10 cellular contexts compared by ENCODE assay signal in genomic region chr15:74129411-74130088, GRCh38. TPM values are rescaled to one million over a fixed set of nuclear protein-coding genes. Genes with fewer than 3 reads are reported as not detected.
DNase-seq lines count a peak whose midpoint lies in the region; ATAC-seq and FAIRE-seq lines count a peak whose summit lies in the region.
"Had no signal": no experiment of that assay in that cellular context is flagged by ENCODE, and none has a peak within 500 bp of the region (broad histone marks: within the 10 kb centered on the region; RNA-seq: fewer than 3 reads in every experiment).

No MANE protein-coding gene starts in this region.

- H3K27ac Mint-ChIP-seq in activated naive CD8-positive, alpha-beta T cell = no peak overlapping the region
- no peak overlapping the region for H3K27ac Mint-ChIP-seq in activated naive CD8-positive, alpha-beta T cell treated with anti-CD3 and anti-CD28 coated beads for 36 hours
- no peak overlapping the region for H3K27ac Mint-ChIP-seq in activated T-helper 17 cell treated with anti-CD3 and anti-CD28 coated beads, Interleukin-2, amount 50 U/mL, for 72 hours

- no peaks in the 10 kb centered on the region for H3K36me3 ChIP-seq in iPS-20b (ENCODE audit: insufficient read depth, low read depth, low read length)
- H3K36me3 ChIP-seq in stomach smooth muscle (ENCODE audit: control insufficient read depth in 2 of 2, insufficient read depth in 2 of 2, low read length in 2 of 2) = no peaks in the 10 kb centered on the region

- H3K27me3 Mint-ChIP-seq in activated naive CD8-positive, alpha-beta T cell = peaks cover 32% of the 10 kb centered on the region
- peaks cover 95% of the 10 kb centered on the region for H3K27me3 Mint-ChIP-seq in activated naive CD8-positive, alpha-beta T cell treated with anti-CD3 and anti-CD28 coated beads for 36 hours
- H3K27me3 Mint-ChIP-seq in activated T-helper 17 cell treated with anti-CD3 and anti-CD28 coated beads, Interleukin-2, amount 50 U/mL, for 72 hours = peaks cover 52% of the 10 kb centered on the region

- FAIRE-seq in HTR-8/SVneo (lab: Jason Lieb, UNC) = no peak

- H3K9me3 Mint-ChIP-seq in activated naive CD8-positive, alpha-beta T cell (ENCODE audit: low read depth) = no peaks in the 10 kb centered on the region
- H3K9me3 Mint-ChIP-seq in activated naive CD8-positive, alpha-beta T cell treated with anti-CD3 and anti-CD28 coated beads for 36 hours = no peaks in the 10 kb centered on the region
- H3K9me3 Mint-ChIP-seq in activated T-helper 17 cell treated with anti-CD3 and anti-CD28 coated beads, Interleukin-2, amount 50 U/mL, for 72 hours = no peaks in the 10 kb centered on the region

- no peaks in the 10 kb centered on the region for H3K36me3 Mint-ChIP-seq in activated naive CD8-positive, alpha-beta T cell
- H3K36me3 Mint-ChIP-seq in activated naive CD8-positive, alpha-beta T cell treated with anti-CD3 and anti-CD28 coated beads for 36 hours = no peaks in the 10 kb centered on the region
- no peaks in the 10 kb centered on the region for H3K36me3 Mint-ChIP-seq in activated T-helper 17 cell treated with anti-CD3 and anti-CD28 coated beads, Interleukin-2, amount 50 U/mL, for 72 hours (ENCODE audit: low read depth)

- H3K9ac ChIP-seq in iPS-20b (ENCODE audit: low read depth, low read length) (peak overlapping the region; percentile 51; the same call in 1 of the 2 replicates), stomach smooth muscle (ENCODE audit: low read length in 2 of 2) (no peak overlapping the region)

- H3K27ac ChIP-seq in iPS-20b (ENCODE audit: low read length) (no peak overlapping the region), stomach smooth muscle (ENCODE audit: low read length) (no peak overlapping the region)

- peaks cover 18% of the 10 kb centered on the region; the same call in 1 of the 2 replicates for H3K4me1 ChIP-seq in iPS-20b (ENCODE audit: insufficient read depth, low read length)
- H3K4me1 ChIP-seq in stomach smooth muscle (ENCODE audit: control insufficient read depth, insufficient read depth, low read length) = peaks cover 40% of the 10 kb centered on the region

- peak overlapping the region; percentile 54 for H3K4me3 Mint-ChIP-seq in activated naive CD8-positive, alpha-beta T cell
- H3K4me3 Mint-ChIP-seq in activated naive CD8-positive, alpha-beta T cell treated with anti-CD3 and anti-CD28 coated beads for 36 hours = no peak overlapping the region
- peak overlapping the region; percentile 30 for H3K4me3 Mint-ChIP-seq in activated T-helper 17 cell treated with anti-CD3 and anti-CD28 coated beads, Interleukin-2, amount 50 U/mL, for 72 hours

- H3K4me3 ChIP-seq in iPS-20b (ENCODE audit: low read length) = peak overlapping the region; percentile 60
- peak overlapping the region; percentile 49 to 70 for H3K4me3 ChIP-seq in stomach smooth muscle (ENCODE audit: low read length in 2 of 2)

- H3K27me3 ChIP-seq in iPS-20b (ENCODE audit: insufficient read depth, low read length) (peaks cover 97% of the 10 kb centered on the region), stomach smooth muscle (ENCODE audit: control insufficient read depth in 1 of 2, insufficient read depth in 2 of 2, low read length in 2 of 2) (peaks cover 62 to 73% of the 10 kb centered on the region in 2 donors)

- no peak for DNase-seq in activated naive CD8-positive, alpha-beta T cell treated with anti-CD3 and anti-CD28 coated beads for 36 hours
- no peak for DNase-seq in NCI-H2081 (lab: John Stamatoyannopoulos, UW)
- DNase-seq in T1000 (lab: John Stamatoyannopoulos, UW) = no peak
- DNase-seq in HTR-8/SVneo (ENCODE audit: insufficient read length, low spot score) = no peak
- DNase-seq: MV-4-11 had no signal

- H3K9me3 ChIP-seq in iPS-20b (ENCODE audit: insufficient read depth, low read depth, low read length) (no peaks in the 10 kb centered on the region), stomach smooth muscle (ENCODE audit: control insufficient read depth in 2 of 2, low read length in 2 of 2) (no peaks in the 10 kb centered on the region)

- no peak for ATAC-seq in activated T-helper 17 cell treated with anti-CD3 and anti-CD28 coated beads, Interleukin-2, amount 50 U/mL, for 72 hours (replicated peaks)

- H3K4me1 Mint-ChIP-seq in activated naive CD8-positive, alpha-beta T cell (ENCODE audit: low read depth) = peaks cover 34% of the 10 kb centered on the region
- peaks cover 22% of the 10 kb centered on the region for H3K4me1 Mint-ChIP-seq in activated naive CD8-positive, alpha-beta T cell treated with anti-CD3 and anti-CD28 coated beads for 36 hours
- H3K4me1 Mint-ChIP-seq in activated T-helper 17 cell treated with anti-CD3 and anti-CD28 coated beads, Interleukin-2, amount 50 U/mL, for 72 hours = peaks cover 9% of the 10 kb centered on the region

RNA-seq across cellular contexts. Expression of gene ISLR2, which starts 0.8 kb away (rescaled TPM):
- not detected for total RNA-seq in activated naive CD8-positive, alpha-beta T cell treated with anti-CD3 and anti-CD28 coated beads for 36 hours
- not detected for total RNA-seq in activated T-helper 17 cell treated with anti-CD3 and anti-CD28 coated beads, Interleukin-2, amount 50 U/mL, for 72 hours
- total RNA-seq: SK-MEL-5 had no signal

RNA-seq across cellular contexts. Expression of gene ISLR, which starts 44.0 kb away (rescaled TPM):
- not detected for total RNA-seq in activated naive CD8-positive, alpha-beta T cell treated with anti-CD3 and anti-CD28 coated beads for 36 hours
- total RNA-seq in activated T-helper 17 cell treated with anti-CD3 and anti-CD28 coated beads, Interleukin-2, amount 50 U/mL, for 72 hours = not detected
- total RNA-seq: SK-MEL-5 had no signal

RNA-seq across cellular contexts. Expression of gene GOLGA6A, which starts 47.2 kb away (rescaled TPM):
- total RNA-seq in activated naive CD8-positive, alpha-beta T cell treated with anti-CD3 and anti-CD28 coated beads for 36 hours = not detected
- under 1 TPM in 1 of 2 donors, not detected in 1; 0.11 TPM for total RNA-seq in activated T-helper 17 cell treated with anti-CD3 and anti-CD28 coated beads, Interleukin-2, amount 50 U/mL, for 72 hours
- total RNA-seq: SK-MEL-5 had no signal
